Comparison of ENCODE assay signal across 8 cellular contexts in the genomic region with DNA sequence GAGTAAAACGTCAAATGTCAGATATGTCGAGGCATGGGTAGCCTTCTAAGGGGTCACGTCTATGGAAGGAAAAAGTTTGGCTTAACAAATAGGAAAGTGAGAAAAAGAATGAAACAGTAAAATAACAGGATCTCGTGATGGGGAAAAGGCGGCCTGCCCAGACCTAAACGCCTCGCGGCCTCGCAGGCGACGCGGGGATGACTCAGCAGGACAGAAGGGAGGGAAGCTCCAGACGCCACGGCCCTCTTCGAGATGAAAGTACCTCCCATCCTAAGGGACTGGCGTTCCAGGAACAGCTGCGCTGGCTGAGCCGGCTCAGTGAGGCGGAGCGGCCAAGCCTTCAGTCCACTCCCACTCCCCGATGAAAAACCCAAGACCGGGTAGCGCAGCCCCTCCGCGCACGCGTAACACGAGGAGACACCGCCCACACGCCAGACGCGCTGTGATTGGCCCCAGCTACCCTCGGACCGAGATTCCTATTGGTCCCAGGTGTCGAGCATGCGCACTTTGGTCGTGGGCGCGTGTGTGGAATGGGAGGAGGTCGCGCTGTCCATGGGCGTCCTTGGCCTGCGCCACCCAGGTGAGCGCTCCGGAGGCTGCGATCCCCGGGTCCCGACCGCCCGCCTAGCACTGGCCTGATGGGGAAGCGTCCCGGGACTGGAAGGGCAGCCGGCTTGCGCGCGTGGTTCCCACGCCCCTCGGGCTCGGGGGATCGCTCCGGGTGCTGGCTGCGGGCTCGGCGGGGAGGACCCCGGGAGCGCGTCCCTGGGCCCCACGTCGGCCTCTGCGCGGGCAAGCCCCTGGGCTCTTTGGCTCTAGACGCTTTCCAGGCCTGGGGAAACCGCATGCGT.
A peak's percentile ranks its signal among the peaks of the same experiment; 100 is the strongest.
DNase-seq lines count a peak whose midpoint lies in the region; ATAC-seq and TF ChIP-seq lines count a peak whose summit lies in the region.

No MANE protein-coding gene starts in this region.

- H3K9me3 ChIP-seq in muscle layer of duodenum (ENCODE audit: control insufficient read depth in 1 of 2, low read length in 2 of 2) = no peaks in the 10 kb centered on the region

- H3K4me3 ChIP-seq in muscle layer of duodenum (ENCODE audit: low read depth in 1 of 2, low read length in 2 of 2) = peak overlapping the region; percentile 70 to 95

- DNase-seq in NCI-H460 (ENCODE audit: extremely low read depth, low read depth) (peak; percentile 95), erythroblast (lab: John Stamatoyannopoulos, UW) (peak; percentile 82 to 89), nephron progenitor cell (no peak)
- peak; percentile 79 for DNase-seq in activated T-cell treated with anti-CD3 and anti-CD28 coated beads, Interleukin-2, amount 50 U/mL, for 1 hour

- peak; percentile 93 for ATAC-seq in HG03066 (IDR thresholded peaks at IDR 0.05; ENCODE audit: low read depth, unreplicated experiment)
- peak; percentile 93 for ATAC-seq in stimulated activated memory B cell treated with anti-CD40 and anti-IgM and Interleukin-4, amounts not matched to agents 10 μg/mL and 1 μg/mL and 100 μg/mL, for 72 hours

- H3K4me1 Mint-ChIP-seq in stimulated activated memory B cell treated with anti-CD40 and anti-IgM and Interleukin-4, amounts not matched to agents 10 μg/mL and 1 μg/mL and 100 μg/mL, for 72 hours = no peaks in the 10 kb centered on the region
- peaks cover 13% of the 10 kb centered on the region for H3K4me1 Mint-ChIP-seq in nephron progenitor cell

- H3K27me3 Mint-ChIP-seq in stimulated activated memory B cell treated with anti-CD40 and anti-IgM and Interleukin-4, amounts not matched to agents 10 μg/mL and 1 μg/mL and 100 μg/mL, for 72 hours = no peaks in the 10 kb centered on the region
- H3K27me3 Mint-ChIP-seq in nephron progenitor cell (ENCODE audit: low read depth, poor library complexity) = no peaks in the 10 kb centered on the region

- H3K36me3 Mint-ChIP-seq in stimulated activated memory B cell treated with anti-CD40 and anti-IgM and Interleukin-4, amounts not matched to agents 10 μg/mL and 1 μg/mL and 100 μg/mL, for 72 hours = peaks cover 6% of the 10 kb centered on the region
- H3K36me3 Mint-ChIP-seq in nephron progenitor cell (ENCODE audit: low read depth) = peaks cover 5% of the 10 kb centered on the region

- no peaks in the 10 kb centered on the region for H3K9me3 Mint-ChIP-seq in stimulated activated memory B cell treated with anti-CD40 and anti-IgM and Interleukin-4, amounts not matched to agents 10 μg/mL and 1 μg/mL and 100 μg/mL, for 72 hours
- peaks cover 26% of the 10 kb centered on the region for H3K9me3 Mint-ChIP-seq in nephron progenitor cell

- H3K27me3 ChIP-seq in muscle layer of duodenum (ENCODE audit: low read depth, low read length) = no peaks in the 10 kb centered on the region

- no peak for TF ChIP-seq CTCF in nephron progenitor cell (IDR thresholded peaks at IDR 0.05)

- peak overlapping the region; percentile 68 for H3K27ac Mint-ChIP-seq in stimulated activated memory B cell treated with anti-CD40 and anti-IgM and Interleukin-4, amounts not matched to agents 10 μg/mL and 1 μg/mL and 100 μg/mL, for 72 hours
- no peak overlapping the region for H3K27ac Mint-ChIP-seq in nephron progenitor cell

- peak overlapping the region; percentile 82 for H3K27ac ChIP-seq in muscle layer of duodenum (ENCODE audit: low read length)

- H3K4me3 Mint-ChIP-seq in stimulated activated memory B cell treated with anti-CD40 and anti-IgM and Interleukin-4, amounts not matched to agents 10 μg/mL and 1 μg/mL and 100 μg/mL, for 72 hours = peak overlapping the region; percentile 80
- H3K4me3 Mint-ChIP-seq in nephron progenitor cell = no peak overlapping the region

- TF ChIP-seq POLR2A in GM15510 (IDR thresholded peaks at IDR 0.05; ENCODE audit: borderline replicate concordance, extremely low read depth, insufficient read length) (peak; percentile 56), erythroblast (IDR thresholded peaks at IDR 0.05; ENCODE audit: low read length) (no peak)

- peaks cover 6 to 10% of the 10 kb centered on the region in 2 donors for H3K36me3 ChIP-seq in muscle layer of duodenum (ENCODE audit: control insufficient read depth in 1 of 2, insufficient read depth in 2 of 2, low read length in 2 of 2)

- H3K4me1 ChIP-seq in muscle layer of duodenum (ENCODE audit: control insufficient read depth in 1 of 2, insufficient read depth in 2 of 2, low read length in 2 of 2) = peaks cover 0 to 4% of the 10 kb centered on the region in 2 donors
